In genomic region chr1:100847481-100847880, GRCh38 we compare ENCODE assay signal across 14 cellular contexts. TPM values are rescaled to one million over a fixed set of nuclear protein-coding genes. Genes with fewer than 3 reads are reported as not detected.
DNase-seq lines count a peak whose midpoint lies in the region; ATAC-seq and TF ChIP-seq lines count a peak whose summit lies in the region.
"Had no signal": no experiment of that assay in that cellular context is flagged by ENCODE, and none has a peak within 500 bp of the region (broad histone marks: within the 10 kb centered on the region; RNA-seq: fewer than 3 reads in every experiment).

No MANE protein-coding gene starts in this region.

- ATAC-seq in gastroesophageal sphincter (no peak), psoas muscle (no peak), HG02571 (IDR thresholded peaks at IDR 0.05; ENCODE audit: unreplicated experiment) (no peak)

- H3K4me1 ChIP-seq in gastroesophageal sphincter (no peaks in the 10 kb centered on the region), psoas muscle (no peaks in the 10 kb centered on the region)

- H3K27ac ChIP-seq in gastroesophageal sphincter (no peak overlapping the region), psoas muscle (no peak overlapping the region)

- H3K9me3 ChIP-seq in gastroesophageal sphincter (no peaks in the 10 kb centered on the region), psoas muscle (no peaks in the 10 kb centered on the region)
- H3K9me3 ChIP-seq: MG63 had no signal

- CTCF ChIA-PET in BJ (lab: Yijun Ruan, JAX) = no interaction called here

- no peaks in the 10 kb centered on the region for H3K36me3 ChIP-seq in BJ (ENCODE audit: control insufficient read depth, insufficient read depth, low read length)
- H3K36me3 ChIP-seq in gastroesophageal sphincter = no peaks in the 10 kb centered on the region
- H3K36me3 ChIP-seq in psoas muscle (ENCODE audit: insufficient read depth in 1 of 2, low read depth in 1 of 2) = no peaks in the 10 kb centered on the region
- H3K36me3 ChIP-seq: MG63 had no signal

- TF ChIP-seq POLR2A in gastroesophageal sphincter (IDR thresholded peaks at IDR 0.05) = no peak

- 2 to 14% methylated on average over 2 of the region's 2 CpGs for WGBS in gastroesophageal sphincter (ENCODE audit: low coverage in 1 of 2), 2 donors
- WGBS in psoas muscle, 3 donors = 20 to 33% (median 27%) methylated on average over 2 of the region's 2 CpGs

- DNase-seq in BJ (ENCODE audit: low read depth) (peak; percentile 34), astrocyte of the hippocampus (ENCODE audit: low read depth, low spot score) (peak; percentile 58), psoas muscle (no peak), NCI-H187 treated with DMSO at 0.1 percent for 48 hours (lab: John Stamatoyannopoulos, UW) (no peak), NCI-H2029 treated with DMSO at 0.1 percent for 48 hours (lab: John Stamatoyannopoulos, UW) (no peak)
- no peak for DNase-seq in activated CD8-positive, alpha-beta memory T cell treated with anti-CD3 and anti-CD28 coated beads, Interleukin-2, amount 50 U/mL, for 4 hours
- DNase-seq: activated CD4-positive, alpha-beta memory T cell treated with anti-CD3 and anti-CD28 coated beads, Interleukin-2, amount 10 ng/mL, durations not matched to agents 7 days and 5 days; activated naive CD4-positive, alpha-beta T cell; DMS79; hippocampal formation; MG63; NCI-H2171 treated with DMSO at 0.1 percent for 48 hours had no signal

- TF ChIP-seq CTCF in BJ (IDR thresholded peaks at IDR 0.05; ENCODE audit: insufficient read depth, low read depth, low read length) = no peak
- no peak for TF ChIP-seq CTCF in gastroesophageal sphincter (IDR thresholded peaks at IDR 0.05)
- TF ChIP-seq CTCF in psoas muscle (IDR thresholded peaks at IDR 0.05) = no peak

- POLR2A ChIA-PET in BJ (lab: Charles Lee) = no interaction called here

- H3K27me3 ChIP-seq in BJ (ENCODE audit: control insufficient read depth, insufficient read depth, low read length) = peaks cover 5% of the 10 kb centered on the region; the same call in 1 of the 2 replicates
- no peaks in the 10 kb centered on the region for H3K27me3 ChIP-seq in gastroesophageal sphincter
- H3K27me3 ChIP-seq in psoas muscle (ENCODE audit: insufficient read depth in 3 of 3, low read length in 2 of 3) = no peaks in the 10 kb centered on the region
- H3K27me3 ChIP-seq: MG63 had no signal

- H3K4me3 ChIP-seq in BJ (ENCODE audit: low read depth, low read length) (peak overlapping the region; percentile 4; the same call in 1 of the 2 replicates), gastroesophageal sphincter (peak overlapping the region; percentile 25 to 31), psoas muscle (peak overlapping the region; percentile 34)
- H3K4me3 ChIP-seq: MG63 had no signal

- intact Hi-C loops in psoas muscle (cut with DNase I) = no loop called here

- no peak for TF ChIP-seq EP300 in gastroesophageal sphincter (IDR thresholded peaks at IDR 0.05)

RNA-seq across cellular contexts. Expression of gene EXTL2, which starts 47.2 kb away (rescaled TPM):
- polyA plus RNA-seq in BJ (2011; rRNA removed) (13.7 and 23.5 TPM in 2 replicates), psoas muscle (10 to 100 TPM in 2 of 3 donors, 1 to 10 TPM in 1; 3.9 to 14.7 (median 11.7) TPM)
- 4.1 and 4.2 TPM in 2 replicates for polyA minus RNA-seq in BJ (2011; rRNA and poly(A)+ RNA removed)
- total RNA-seq in gastroesophageal sphincter (10 to 100 TPM; 10.6 to 22.1 (median 16.7) TPM), psoas muscle (1 to 10 TPM; 3.3 to 4.9 (median 3.6) TPM)

RNA-seq across cellular contexts. Expression of gene SLC30A7, which starts 48.4 kb away (rescaled TPM):
- 4.6 and 8.1 TPM in 2 replicates for polyA plus RNA-seq in BJ (2011; rRNA removed)
- polyA minus RNA-seq in BJ (2011; rRNA and poly(A)+ RNA removed) = 13.7 and 26.2 TPM in 2 replicates
- total RNA-seq in gastroesophageal sphincter = 10 to 100 TPM; 11.2 to 19.8 (median 17.1) TPM
- total RNA-seq in psoas muscle = 1 to 10 TPM; 4.8 to 5.7 (median 5.1) TPM
- polyA plus RNA-seq in psoas muscle = 1 to 10 TPM; 1.0 to 1.8 (median 1.6) TPM

Comparison
In these comparisons a context has a peak if more than half of its experiments do, and no peak if none do; other contexts are left out.
1. DNase-seq: peak in BJ (single experiment) and astrocyte of the hippocampus (single experiment); none in psoas muscle (0 of 2), activated CD8-positive, alpha-beta memory T cell treated with anti-CD3 and anti-CD28 coated beads, Interleukin-2, amount 50 U/mL, for 4 hours (single experiment), NCI-H187 treated with DMSO at 0.1 percent for 48 hours (single experiment) and NCI-H2029 treated with DMSO at 0.1 percent for 48 hours (single experiment).
2. Peak in every context shown above with its lines, with median percentiles within 50 percentile points of each other: H3K4me3 ChIP-seq.